In the genomic region with DNA sequence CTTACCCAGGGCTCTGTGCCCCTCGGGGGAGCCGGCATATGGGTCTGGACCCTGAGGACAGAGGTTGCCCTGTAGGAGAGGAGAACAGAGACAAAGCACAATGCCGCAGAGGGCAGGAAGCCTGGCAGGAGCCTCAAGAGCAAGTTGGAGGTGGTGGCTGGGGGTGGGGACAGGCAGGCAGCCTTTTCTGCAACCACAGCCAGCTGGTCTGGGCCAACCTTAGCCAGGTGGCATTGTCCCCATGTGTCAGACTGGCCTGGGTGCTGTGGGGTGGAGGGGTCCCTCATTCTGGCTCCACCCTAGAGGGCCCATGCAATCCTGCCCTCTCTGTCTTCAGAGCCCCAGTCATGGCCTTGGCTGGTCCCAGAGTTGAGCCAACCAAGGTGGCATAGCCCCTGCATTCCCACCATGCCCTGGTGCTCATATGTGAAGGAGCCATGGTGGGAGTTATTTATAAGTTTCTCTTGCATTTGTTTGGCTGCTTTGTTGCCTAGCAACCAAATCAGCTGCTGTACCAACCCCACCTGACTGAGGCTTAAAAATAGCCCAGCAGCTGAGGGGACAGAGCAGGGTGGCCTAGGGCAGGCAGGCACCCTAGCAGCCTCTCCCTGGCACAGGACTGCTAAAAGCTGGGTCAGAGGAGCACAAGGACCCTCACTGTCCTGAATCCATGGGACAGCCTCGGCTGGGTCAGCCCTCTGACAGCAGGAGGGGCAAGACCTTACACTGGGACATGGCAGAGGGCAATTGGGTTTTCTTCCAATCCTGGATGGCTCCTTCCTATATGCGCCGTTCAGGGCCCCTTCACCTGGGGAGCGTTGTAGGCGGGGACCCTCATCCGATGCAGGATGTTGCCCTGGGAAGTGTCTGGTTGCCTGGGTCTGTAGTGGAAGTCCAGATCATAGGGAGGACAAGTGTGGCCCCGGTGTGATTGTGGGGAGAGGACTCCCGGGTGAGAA, we compare ENCODE assay signal across 9 cellular contexts. TPM values are rescaled to one million over a fixed set of nuclear protein-coding genes. Genes with fewer than 3 reads are reported as not detected.
A peak's percentile ranks its signal among the peaks of the same experiment; 100 is the strongest.
DNase-seq lines count a peak whose midpoint lies in the region; ATAC-seq lines count a peak whose summit lies in the region.
"Had no signal": no experiment of that assay in that cellular context is flagged by ENCODE, and none has a peak within 500 bp of the region (broad histone marks: within the 10 kb centered on the region; RNA-seq: fewer than 3 reads in every experiment).

No MANE protein-coding gene starts in this region.

- H3K27me3 ChIP-seq in CD4-positive, CD25-positive, alpha-beta regulatory T cell (ENCODE audit: control insufficient read depth, insufficient read depth, low read length), result no peaks in the 10 kb centered on the region
- H3K27me3 ChIP-seq in muscle layer of colon (ENCODE audit: control insufficient read depth in 1 of 2, insufficient read depth in 2 of 2, low read length in 2 of 2), result no peaks in the 10 kb centered on the region

- no peaks in the 10 kb centered on the region for H3K9me3 Mint-ChIP-seq in CD4-positive, CD25-positive, alpha-beta regulatory T cell

- H3K4me3 ChIP-seq in CD4-positive, CD25-positive, alpha-beta regulatory T cell (ENCODE audit: low read depth, low read length), result no peak overlapping the region
- H3K4me3 ChIP-seq in muscle layer of colon (ENCODE audit: low read depth in 1 of 2, low read length in 2 of 2), result no peak overlapping the region

- H3K27ac Mint-ChIP-seq in CD4-positive, CD25-positive, alpha-beta regulatory T cell, result peak overlapping the region in 1 of 3 donors; percentile 62

- peak overlapping the region; percentile 23 for H3K27ac ChIP-seq in CD4-positive, CD25-positive, alpha-beta regulatory T cell (ENCODE audit: insufficient read depth, low read length, poor library complexity, severe bottlenecking)
- H3K27ac ChIP-seq in cingulate gyrus (ENCODE audit: low read depth, low read length) (peak overlapping the region; percentile 88), muscle layer of colon (ENCODE audit: low read depth, low read length) (peak overlapping the region; percentile 90)

- H3K27me3 Mint-ChIP-seq in CD4-positive, CD25-positive, alpha-beta regulatory T cell, result no peaks in the 10 kb centered on the region

- peak overlapping the region; percentile 41 for H3K9ac ChIP-seq in muscle layer of colon (ENCODE audit: low read length)

- ATAC-seq in CD4-positive, CD25-positive, alpha-beta regulatory T cell (ENCODE audit: low read depth in 2 of 2), result no peak
- ATAC-seq in HG03432 (IDR thresholded peaks at IDR 0.05; ENCODE audit: unreplicated experiment) (no peak), GM21529 (IDR thresholded peaks at IDR 0.05; ENCODE audit: unreplicated experiment) (no peak)

- H3K36me3 ChIP-seq in CD4-positive, CD25-positive, alpha-beta regulatory T cell (ENCODE audit: control insufficient read depth, insufficient read depth, low read length), result peaks cover 86% of the 10 kb centered on the region
- H3K36me3 ChIP-seq in muscle layer of colon (ENCODE audit: insufficient read depth, low read length), result peaks cover 85% of the 10 kb centered on the region

- no peaks in the 10 kb centered on the region for H3K4me1 ChIP-seq in CD4-positive, CD25-positive, alpha-beta regulatory T cell (ENCODE audit: control insufficient read depth, insufficient read depth, low read length, poor library complexity, severe bottlenecking)
- peaks cover 56% of the 10 kb centered on the region for H3K4me1 ChIP-seq in muscle layer of colon (ENCODE audit: insufficient read depth, low read length)

- H3K4me3 Mint-ChIP-seq in CD4-positive, CD25-positive, alpha-beta regulatory T cell, result no peak overlapping the region

- no peaks in the 10 kb centered on the region for H3K9me3 ChIP-seq in CD4-positive, CD25-positive, alpha-beta regulatory T cell (ENCODE audit: control insufficient read depth in 2 of 2, low read length in 2 of 2)
- no peaks in the 10 kb centered on the region for H3K9me3 ChIP-seq in muscle layer of colon (ENCODE audit: low read length)

- no peak for DNase-seq in CD4-positive, CD25-positive, alpha-beta regulatory T cell
- DNase-seq in M059J (ENCODE audit: low read depth) (peak; percentile 58), NOMO-1 treated with DMSO at 0.1 percent for 48 hours (lab: John Stamatoyannopoulos, UW; ENCODE audit: unreplicated experiment) (no peak), GM19238 (ENCODE audit: insufficient read length, low spot score) (no peak)
- DNase-seq: NCI-H524 treated with DMSO at 0.1 percent for 48 hours had no signal

- peaks cover 23% of the 10 kb centered on the region for H3K36me3 Mint-ChIP-seq in CD4-positive, CD25-positive, alpha-beta regulatory T cell

- peaks cover 0 to 12% (median 8%) of the 10 kb centered on the region in 4 donors for H3K4me1 Mint-ChIP-seq in CD4-positive, CD25-positive, alpha-beta regulatory T cell

RNA-seq across cellular contexts. Expression of gene MAP7D1, which starts 19.5 kb away (rescaled TPM):
- total RNA-seq in CD4-positive, CD25-positive, alpha-beta regulatory T cell, result 178 TPM
- polyA plus RNA-seq in CD4-positive, CD25-positive, alpha-beta regulatory T cell, result 10 to 100 TPM; 10.1 to 16.3 (median 13.1) TPM
- total RNA-seq in M059J (2014; rRNA removed; shearing (Covaris generic)), result 176 and 265 TPM in 2 replicates

RNA-seq across cellular contexts. Expression of gene TRAPPC3, which starts 26.1 kb away (rescaled TPM):
- total RNA-seq in CD4-positive, CD25-positive, alpha-beta regulatory T cell, result 45.6 TPM
- 100 to 1,000 TPM; 112 to 137 (median 126) TPM for polyA plus RNA-seq in CD4-positive, CD25-positive, alpha-beta regulatory T cell
- total RNA-seq in M059J (2014; rRNA removed; shearing (Covaris generic)), result 132 and 147 TPM in 2 replicates

RNA-seq across cellular contexts. Expression of gene THRAP3, which starts 48.8 kb away (rescaled TPM):
- 84.4 TPM for total RNA-seq in CD4-positive, CD25-positive, alpha-beta regulatory T cell
- polyA plus RNA-seq in CD4-positive, CD25-positive, alpha-beta regulatory T cell, result 10 to 100 TPM; 62.5 to 73.7 (median 68.2) TPM
- 67.3 and 67.4 TPM in 2 replicates for total RNA-seq in M059J (2014; rRNA removed; shearing (Covaris generic))

RNA-seq across cellular contexts. Expression of gene COL8A2, which starts 50.4 kb away (rescaled TPM):
- total RNA-seq in CD4-positive, CD25-positive, alpha-beta regulatory T cell, result not detected
- under 1 TPM in 1 of 4 donors, not detected in 3; 0.03 TPM for polyA plus RNA-seq in CD4-positive, CD25-positive, alpha-beta regulatory T cell
- 1.7 and 2.2 TPM in 2 replicates for total RNA-seq in M059J (2014; rRNA removed; shearing (Covaris generic))

Comparison
In these comparisons a context has a peak if more than half of its experiments do, and no peak if none do; other contexts are left out.
1. H3K27ac ChIP-seq: peak in every context shown above with its lines; median percentile 90 in muscle layer of colon; 88 in cingulate gyrus; 23 in CD4-positive, CD25-positive, alpha-beta regulatory T cell.